14 cellular contexts compared by ENCODE assay signal in the genomic region with DNA sequence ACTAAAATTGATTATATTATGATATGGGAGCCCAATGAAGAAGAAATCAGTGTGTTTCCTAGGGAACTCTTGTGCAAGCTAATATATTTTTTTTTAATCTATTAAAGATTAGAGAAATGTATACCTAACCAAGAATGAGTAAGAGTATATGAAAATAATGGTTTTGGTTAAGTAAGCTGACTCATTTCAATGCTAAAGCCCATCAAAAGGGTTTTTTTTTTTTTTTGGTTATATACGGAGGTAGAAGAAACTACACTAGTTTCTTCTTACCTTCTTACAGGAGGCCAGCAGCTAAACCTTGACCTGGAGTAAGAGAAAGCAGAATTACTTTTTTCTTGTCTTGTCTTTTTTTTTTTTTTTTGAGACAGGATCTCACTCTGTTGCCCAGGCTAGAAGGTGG. TPM values are rescaled to one million over a fixed set of nuclear protein-coding genes. Genes with fewer than 3 reads are reported as not detected.
DNase-seq lines count a peak whose midpoint lies in the region; ATAC-seq and TF ChIP-seq lines count a peak whose summit lies in the region.
"Had no signal": no experiment of that assay in that cellular context is flagged by ENCODE, and none has a peak within 500 bp of the region (broad histone marks: within the 10 kb centered on the region; RNA-seq: fewer than 3 reads in every experiment).

No MANE protein-coding gene starts in this region.

- no peak for TF ChIP-seq POLR2A in vagina (IDR thresholded peaks at IDR 0.05)

- no peaks in the 10 kb centered on the region for H3K9me3 ChIP-seq in heart right ventricle
- no peaks in the 10 kb centered on the region for H3K9me3 ChIP-seq in vagina

- no peak for DNase-seq in activated CD4-positive, alpha-beta T cell treated with anti-CD3 and anti-CD28 coated beads for 36 hours
- no peak for DNase-seq in activated CD4-positive, alpha-beta T cell treated with anti-CD3 and anti-CD28 coated beads, Interleukin-2, amount 10 ng/mL, durations not matched to agents 24 days and 14 days
- DNase-seq in brain microvascular endothelial cell (no peak), heart right ventricle (no peak), kidney tubule cell (ENCODE audit: low spot score) (no peak), vagina (ENCODE audit: extremely low spot score in 2 of 2) (no peak)
- DNase-seq: activated CD4-positive, alpha-beta T cell treated with anti-CD3 and anti-CD28 coated beads, Interleukin-2, amount 50 U/mL, for 1 hour; effector memory CD8-positive, alpha-beta T cell; hippocampal formation; NCI-H2227 treated with DMSO at 0.1 percent for 48 hours; SHP77 treated with DMSO at 0.1 percent for 48 hours had no signal

- 86 to 95% methylated on average over 1 of the region's 1 CpG for WGBS in heart right ventricle, 2 donors

- H3K36me3 Mint-ChIP-seq in activated CD4-positive, alpha-beta T cell treated with anti-CD3 and anti-CD28 coated beads for 36 hours (ENCODE audit: low read depth): no peaks in the 10 kb centered on the region
- no peaks in the 10 kb centered on the region for H3K36me3 Mint-ChIP-seq in activated CD4-positive, alpha-beta T cell treated with anti-CD3 and anti-CD28 coated beads, Interleukin-2, amount 10 ng/mL, durations not matched to agents 24 days and 14 days (ENCODE audit: low read depth)

- in situ Hi-C loops in brain microvascular endothelial cell (cut with HindIII; ENCODE audit: low pct_ligation_motif_present, low sequenced_read_pairs): no loop called here

- no peaks in the 10 kb centered on the region for H3K9me3 Mint-ChIP-seq in activated CD4-positive, alpha-beta T cell treated with anti-CD3 and anti-CD28 coated beads for 36 hours (ENCODE audit: low read depth)
- peaks cover 5% of the 10 kb centered on the region for H3K9me3 Mint-ChIP-seq in activated CD4-positive, alpha-beta T cell treated with anti-CD3 and anti-CD28 coated beads, Interleukin-2, amount 10 ng/mL, durations not matched to agents 24 days and 14 days
- H3K9me3 Mint-ChIP-seq: effector memory CD8-positive, alpha-beta T cell had no signal

- H3K4me3 ChIP-seq in brain microvascular endothelial cell (ENCODE audit: low read depth, low read length) (no peak overlapping the region), heart right ventricle (no peak overlapping the region), vagina (no peak overlapping the region)

- no peaks in the 10 kb centered on the region for H3K27me3 Mint-ChIP-seq in activated CD4-positive, alpha-beta T cell treated with anti-CD3 and anti-CD28 coated beads for 36 hours
- H3K27me3 Mint-ChIP-seq in activated CD4-positive, alpha-beta T cell treated with anti-CD3 and anti-CD28 coated beads, Interleukin-2, amount 10 ng/mL, durations not matched to agents 24 days and 14 days: peaks cover 5% of the 10 kb centered on the region
- H3K27me3 Mint-ChIP-seq: effector memory CD8-positive, alpha-beta T cell had no signal

- H3K4me1 ChIP-seq in heart right ventricle (peaks cover 0 to 38% (median 0%) of the 10 kb centered on the region in 9 donors), vagina (peaks cover 17% of the 10 kb centered on the region)

- H3K36me3 ChIP-seq in brain microvascular endothelial cell (replicated peaks) (no peaks in the 10 kb centered on the region), heart right ventricle (peaks cover 0 to 9% (median 0%) of the 10 kb centered on the region in 9 donors), vagina (no peaks in the 10 kb centered on the region)

- H3K27ac Mint-ChIP-seq in activated CD4-positive, alpha-beta T cell treated with anti-CD3 and anti-CD28 coated beads for 36 hours: no peak overlapping the region
- H3K27ac Mint-ChIP-seq in activated CD4-positive, alpha-beta T cell treated with anti-CD3 and anti-CD28 coated beads, Interleukin-2, amount 10 ng/mL, durations not matched to agents 24 days and 14 days: no peak overlapping the region
- H3K27ac Mint-ChIP-seq: effector memory CD8-positive, alpha-beta T cell had no signal

- CTCF ChIA-PET in activated CD4-positive, alpha-beta T cell treated with anti-CD3 and anti-CD28 coated beads for 36 hours (lab: Charles Lee): interaction anchor here (1.1 to 1.3 kb wide), 2 partner anchors 10 to 15 kb away, joined by 3 to 5 read pairs; no protein-coding TSS in a partner anchor

- POLR2A ChIA-PET in activated CD4-positive, alpha-beta T cell treated with anti-CD3 and anti-CD28 coated beads for 36 hours (lab: Charles Lee): no interaction called here

- peak; percentile 74 for ATAC-seq in activated CD4-positive, alpha-beta T cell treated with anti-CD3 and anti-CD28 coated beads for 36 hours
- ATAC-seq in GM21526 (IDR thresholded peaks at IDR 0.05; ENCODE audit: low FRiP score, unreplicated experiment): peak; percentile 50
- peak; percentile 86 for ATAC-seq in HG03066 (IDR thresholded peaks at IDR 0.05; ENCODE audit: low read depth, unreplicated experiment)
- ATAC-seq in heart right ventricle: no peak
- ATAC-seq: effector memory CD8-positive, alpha-beta T cell had no signal

- no peaks in the 10 kb centered on the region for H3K27me3 ChIP-seq in brain microvascular endothelial cell (replicated peaks)
- H3K27me3 ChIP-seq in heart right ventricle: no peaks in the 10 kb centered on the region
- H3K27me3 ChIP-seq in vagina: no peaks in the 10 kb centered on the region

- TF ChIP-seq CTCF in brain microvascular endothelial cell (IDR thresholded peaks at IDR 0.05; ENCODE audit: low read depth, low read length, missing control alignments): no peak
- TF ChIP-seq CTCF in heart right ventricle (IDR thresholded peaks at IDR 0.05): no peak
- no peak for TF ChIP-seq CTCF in vagina (IDR thresholded peaks at IDR 0.05)

- intact Hi-C loops in activated CD4-positive, alpha-beta T cell treated with anti-CD3 and anti-CD28 coated beads for 36 hours (cut with DNase I, micrococcal nuclease): no loop called here
- intact Hi-C loops in activated CD4-positive, alpha-beta T cell treated with anti-CD3 and anti-CD28 coated beads, Interleukin-2, amount 10 ng/mL, durations not matched to agents 24 days and 14 days (cut with micrococcal nuclease): loop anchor here (2.0 kb wide), 1 partner anchor 51 kb away; no protein-coding TSS in a partner anchor
- intact Hi-C loops in heart right ventricle (cut with DNase I): no loop called here
- intact Hi-C loops in vagina (cut with DNase I): no loop called here

- peaks cover 12% of the 10 kb centered on the region for H3K4me1 Mint-ChIP-seq in activated CD4-positive, alpha-beta T cell treated with anti-CD3 and anti-CD28 coated beads for 36 hours
- peaks cover 4% of the 10 kb centered on the region for H3K4me1 Mint-ChIP-seq in activated CD4-positive, alpha-beta T cell treated with anti-CD3 and anti-CD28 coated beads, Interleukin-2, amount 10 ng/mL, durations not matched to agents 24 days and 14 days

- H3K27ac ChIP-seq in brain microvascular endothelial cell (peak overlapping the region; percentile 69), heart right ventricle (no peak overlapping the region), vagina (no peak overlapping the region)
- H3K27ac ChIP-seq: KMS-11 had no signal

- H3K4me3 Mint-ChIP-seq in activated CD4-positive, alpha-beta T cell treated with anti-CD3 and anti-CD28 coated beads for 36 hours: no peak overlapping the region
- no peak overlapping the region for H3K4me3 Mint-ChIP-seq in activated CD4-positive, alpha-beta T cell treated with anti-CD3 and anti-CD28 coated beads, Interleukin-2, amount 10 ng/mL, durations not matched to agents 24 days and 14 days
- H3K4me3 Mint-ChIP-seq: effector memory CD8-positive, alpha-beta T cell had no signal

RNA-seq across cellular contexts. Expression of a gene that starts 27.5 kb away (rescaled TPM):
- total RNA-seq in activated CD4-positive, alpha-beta T cell treated with anti-CD3 and anti-CD28 coated beads for 36 hours: 10 to 100 TPM; 10.6 to 11.2 TPM
- 11.5 and 14.8 TPM in 2 replicates for total RNA-seq in activated CD4-positive, alpha-beta T cell treated with anti-CD3 and anti-CD28 coated beads, Interleukin-2, amount 10 ng/mL, durations not matched to agents 24 days and 14 days
- 10 to 100 TPM; 13.2 to 28.7 (median 21.7) TPM for total RNA-seq in heart right ventricle
- polyA plus RNA-seq in heart right ventricle: 10 to 100 TPM; 13.5 to 24.0 TPM
- total RNA-seq in vagina: 71.2 TPM

Comparison
In these comparisons a context has a peak if more than half of its experiments do, and no peak if none do; other contexts are left out.
1. ATAC-seq: peak in activated CD4-positive, alpha-beta T cell treated with anti-CD3 and anti-CD28 coated beads for 36 hours (single experiment), GM21526 (single experiment) and HG03066 (single experiment); none in heart right ventricle (0 of 8).